ENCODE assay signal across 2 cellular contexts in genomic region chr2:31842150-31842549, GRCh38.
DNase-seq lines count a peak whose midpoint lies in the region; ATAC-seq, FAIRE-seq and TF ChIP-seq lines count a peak whose summit lies in the region.
"Not testable (repeated sequence)": the region's sequence is repeated elsewhere in the genome, so short reads cannot be mapped to it uniquely, and the experiment has no call there.

No MANE protein-coding gene starts in this region.

- not testable (repeated sequence) for H2AFZ ChIP-seq in K562 (ENCODE audit: low read depth, low read length)

- H3K27ac ChIP-seq in HEK293 (ENCODE audit: extremely low read depth, low read depth, low read length); K562 (ENCODE audit: extremely low read depth, low read depth, low read length): not testable (repeated sequence)

- H3K4me3 ChIP-seq in HEK293 (ENCODE audit: low read depth, low read length); K562: not testable (repeated sequence)

- H3K9me1 ChIP-seq in K562 (ENCODE audit: control insufficient read depth, insufficient read depth, low read length), result not testable (repeated sequence)

- not testable (repeated sequence) for FAIRE-seq in K562 (lab: Jason Lieb, UNC)

- not testable (repeated sequence) for ATAC-seq in K562

- TF ChIP-seq POLR2A in K562 (conservative IDR thresholded peaks at IDR 0.05), result not testable (repeated sequence)

- not testable (repeated sequence) for H3K4me1 ChIP-seq in HEK293 (ENCODE audit: control insufficient read depth, insufficient read depth, low read length); K562 (replicated peaks in 1 of 2; ENCODE audit: control insufficient read depth in 2 of 2, insufficient read depth in 2 of 2, low read length in 2 of 2)

- CTCF ChIA-PET in HEK293 (lab: Yijun Ruan, JAX); K562 (lab: Yijun Ruan, JAX; ENCODE audit: low intra/inter-chr PET ratio): not testable (repeated sequence)

- H3K36me3 ChIP-seq in HEK293 (ENCODE audit: control insufficient read depth in 2 of 2, insufficient read depth in 1 of 2, low read length in 2 of 2); K562 (ENCODE audit: control insufficient read depth, insufficient read depth, low read length): not testable (repeated sequence)

- not testable (repeated sequence) for H3K9ac ChIP-seq in K562 (ENCODE audit: insufficient read depth in 1 of 2, low read depth in 2 of 2, low read length in 2 of 2)

- H3K4me2 ChIP-seq in K562 (ENCODE audit: insufficient read depth, low read length), result not testable (repeated sequence)

- POLR2A ChIA-PET in HEK293 (lab: Yijun Ruan, JAX); K562 (lab: Yijun Ruan, JAX): not testable (repeated sequence)

- not testable (repeated sequence) for TF ChIP-seq CTCF in HEK293 (tag by site-specific recombination; IDR thresholded peaks at IDR 0.05); K562 (IDR thresholded peaks at IDR 0.05 in 2 of 3, conservative IDR thresholded peaks at IDR 0.05 in 1 of 3; ENCODE audit: insufficient read depth in 2 of 3, low read depth in 1 of 3, low read length in 3 of 3)

- not testable (repeated sequence) for H3K79me2 ChIP-seq in K562 (ENCODE audit: control insufficient read depth, insufficient read depth, low read length)

- BruUV-seq in K562 (replicated peaks; lab: Mats Ljungman, UMichigan), result not testable (repeated sequence)

- not testable (repeated sequence) for TF ChIP-seq RAD21 in K562 (CRISPR knock-in tag; conservative IDR thresholded peaks at IDR 0.05 in 1 of 2, IDR thresholded peaks at IDR 0.05 in 1 of 2)

- H4K20me1 ChIP-seq in K562 (replicated peaks; ENCODE audit: control insufficient read depth, insufficient read depth, low read length), result not testable (repeated sequence)

- intact Hi-C loops in K562 (cut with micrococcal nuclease), result not testable (repeated sequence)

- not testable (repeated sequence) for DNase-seq in K562 (ENCODE audit: extremely low read depth in 1 of 4, low spot score in 3 of 4)

- WGBS in K562 (ENCODE audit: insufficient coverage, low coverage, missing lambda C conversion rate), result 88% methylated on average over 4 of the region's 5 CpGs

- in situ Hi-C loops in K562 (cut with MboI), result loop anchor here (10.0 kb wide), 1 partner anchor 483 kb away; no protein-coding TSS in a partner anchor

- not testable (repeated sequence) for H3K9me3 ChIP-seq in HEK293 (ENCODE audit: control insufficient read depth, insufficient read depth, low read depth, low read length); K562 (replicated peaks; ENCODE audit: control insufficient read depth, insufficient read depth, low read depth, low read length)

- not testable (repeated sequence) for TF ChIP-seq EP300 in K562 (IDR thresholded peaks at IDR 0.05; ENCODE audit: low read length)

- H3K27me3 ChIP-seq in K562 (ENCODE audit: control insufficient read depth in 2 of 2, insufficient read depth in 2 of 2, low read length in 2 of 2), result not testable (repeated sequence)

TF ChIP-seq in HEK293, 187 proteins besides CTCF, POLR2A, EP300 and RAD21:
- peak; percentile 87 for TF ChIP-seq ZNF146 (tag by site-specific recombination; IDR thresholded peaks at IDR 0.05)

TF ChIP-seq in K562, 482 proteins besides CTCF, POLR2A, EP300 and RAD21:
- TF ChIP-seq ZNF146 (CRISPR knock-in tag; IDR thresholded peaks at IDR 0.05; ENCODE audit: unreplicated experiment), result peak; percentile 57
TF ChIP-seq in K562: peak in this region for 1; not testable (repeated sequence) for 481.
